In genomic region chr2:206727287-206727686, GRCh38 we compare ENCODE assay signal across 34 cellular contexts. TPM values are rescaled to one million over a fixed set of nuclear protein-coding genes. Genes with fewer than 3 reads are reported as not detected.
"Had no signal": no experiment of that assay in that cellular context is flagged by ENCODE, and none has a peak within 500 bp of the region (broad histone marks: within the 10 kb centered on the region; RNA-seq: fewer than 3 reads in every experiment).

No MANE protein-coding gene starts in this region.

- H3K27ac ChIP-seq: stomach, suprapubic skin, testis, thoracic aorta, thyroid gland, tibial artery, tibial nerve, transverse colon, upper lobe of left lung, upper lobe of right lung, uterus, vagina had no signal

- H3K9me3 ChIP-seq: stomach, testis, thoracic aorta, thyroid gland, tibial artery, tibial nerve, transverse colon, upper lobe of left lung, upper lobe of right lung, uterus, vagina had no signal

- H3K27ac Mint-ChIP-seq: stimulated activated effector memory CD8-positive, alpha-beta T cell treated with anti-CD3 and anti-CD28 coated beads, Interleukin-12 subunit alpha, Interleukin-12 subunit beta, amount 100 ng/mL, for 72 hours; stimulated activated memory B cell treated with anti-CD40 and anti-IgM and Interleukin-4, amounts not matched to agents 10 μg/mL and 1 μg/mL and 100 μg/mL, for 72 hours; stimulated activated naive B cell treated with anti-CD40 and anti-IgM and Interleukin-4, amounts not matched to agents 10 μg/mL and 1 μg/mL and 100 μg/mL, for 72 hours; stimulated activated naive CD8-positive, alpha-beta T cell treated with anti-CD3 and anti-CD28 coated beads, Interleukin-15, amount 100 ng/mL, for 72 hours; stimulated activated naive CD8-positive, alpha-beta T cell treated with anti-CD3 and anti-CD28 coated beads, Interleukin-15, Interleukin-2, amounts not matched to agents 100 ng/mL and 50 ng/mL, for 24 hours; type B pancreatic cell had no signal

- DNase-seq: stimulated activated CD4-positive, alpha-beta T cell treated with anti-CD3 and anti-CD28 coated beads, Interleukin-2, amount 100 ng/mL, for 48 hours; stimulated activated CD4-positive, alpha-beta T cell treated with anti-CD3 and anti-CD28 coated beads, Interleukin-4, amount 100 ng/mL, for 1 hour; stimulated activated CD4-positive, alpha-beta T cell treated with anti-CD3 and anti-CD28 coated beads, Interleukin-4, amount 100 ng/mL, for 24 hours; stimulated activated CD4-positive, alpha-beta T cell treated with anti-CD3 and anti-CD28 coated beads, Interleukin-4, amount 100 ng/mL, for 4 hours; stimulated activated CD8-positive, alpha-beta memory T cell treated with anti-CD3 and anti-CD28 coated beads, Interleukin-4, amount 100 ng/mL, for 48 hours; stimulated activated naive B cell treated with anti-CD40 and anti-IgM and Interleukin-4, amounts not matched to agents 10 μg/mL and 1 μg/mL and 100 μg/mL, for 72 hours; stimulated activated naive CD4-positive, alpha-beta T cell; stimulated activated naive CD4-positive, alpha-beta T cell treated with Interleukin-2 at 50 U/mL for 16 hours; stimulated activated naive CD8-positive, alpha-beta T cell treated with anti-CD3 and anti-CD28 coated beads, Interleukin-15, amount 100 ng/mL, for 72 hours; stimulated activated naive CD8-positive, alpha-beta T cell treated with anti-CD3 and anti-CD28 coated beads, Interleukin-15, Interleukin-2, amounts not matched to agents 100 U/mL and 50 U/mL, for 24 hours; stomach; substantia nigra; testis; thyroid gland; tibial artery; transverse colon; trophoblast cell; upper lobe of left lung; upper lobe of right lung; uterus had no signal

- ATAC-seq: stimulated activated effector memory CD8-positive, alpha-beta T cell treated with anti-CD3 and anti-CD28 coated beads, Interleukin-12 subunit alpha, Interleukin-12 subunit beta, amount 100 ng/mL, for 72 hours; stimulated activated memory B cell treated with anti-CD40 and anti-IgM and Interleukin-4, amounts not matched to agents 10 μg/mL and 1 μg/mL and 100 μg/mL, for 72 hours; stimulated activated naive B cell treated with anti-CD40 and anti-IgM and Interleukin-4, amounts not matched to agents 10 μg/mL and 1 μg/mL and 100 μg/mL, for 72 hours; stimulated activated naive CD8-positive, alpha-beta T cell treated with anti-CD3 and anti-CD28 coated beads, Interleukin-15, amount 100 ng/mL, for 72 hours; stimulated activated naive CD8-positive, alpha-beta T cell treated with anti-CD3 and anti-CD28 coated beads, Interleukin-15, Interleukin-2, amounts not matched to agents 100 U/mL and 50 U/mL, for 24 hours; upper lobe of right lung had no signal

- H3K27me3 ChIP-seq: testis, thyroid gland, tibial artery, tibial nerve, upper lobe of left lung, upper lobe of right lung, uterus, vagina had no signal

- H3K4me1 ChIP-seq: stomach, suprapubic skin, testis, thyroid gland, tibial artery, tibial nerve, transverse colon, upper lobe of left lung, upper lobe of right lung, uterus, vagina had no signal

- H3K4me3 Mint-ChIP-seq: stimulated activated effector memory CD8-positive, alpha-beta T cell treated with anti-CD3 and anti-CD28 coated beads, Interleukin-12 subunit alpha, Interleukin-12 subunit beta, amount 100 ng/mL, for 72 hours; stimulated activated memory B cell treated with anti-CD40 and anti-IgM and Interleukin-4, amounts not matched to agents 10 μg/mL and 1 μg/mL and 100 μg/mL, for 72 hours; stimulated activated naive B cell treated with anti-CD40 and anti-IgM and Interleukin-4, amounts not matched to agents 10 μg/mL and 1 μg/mL and 100 μg/mL, for 72 hours; stimulated activated naive CD8-positive, alpha-beta T cell treated with anti-CD3 and anti-CD28 coated beads, Interleukin-15, amount 100 ng/mL, for 72 hours; stimulated activated naive CD8-positive, alpha-beta T cell treated with anti-CD3 and anti-CD28 coated beads, Interleukin-15, Interleukin-2, amounts not matched to agents 100 ng/mL and 50 ng/mL, for 24 hours; type B pancreatic cell had no signal

- H3K36me3 ChIP-seq: stomach, suprapubic skin, thoracic aorta, thyroid gland, tibial artery, tibial nerve, transverse colon, upper lobe of left lung, upper lobe of right lung, uterus, vagina had no signal

- FAIRE-seq: urothelium cell line had no signal

- H3K4me1 Mint-ChIP-seq: stimulated activated effector memory CD8-positive, alpha-beta T cell treated with anti-CD3 and anti-CD28 coated beads, Interleukin-12 subunit alpha, Interleukin-12 subunit beta, amount 100 ng/mL, for 72 hours; stimulated activated memory B cell treated with anti-CD40 and anti-IgM and Interleukin-4, amounts not matched to agents 10 μg/mL and 1 μg/mL and 100 μg/mL, for 72 hours; stimulated activated naive CD8-positive, alpha-beta T cell treated with anti-CD3 and anti-CD28 coated beads, Interleukin-15, amount 100 ng/mL, for 72 hours had no signal

- H3K4me3 ChIP-seq: stomach, suprapubic skin, testis, thoracic aorta, thyroid gland, tibial artery, tibial nerve, transverse colon, upper lobe of left lung, upper lobe of right lung, uterus, vagina had no signal

- H3K36me3 Mint-ChIP-seq: stimulated activated effector memory CD8-positive, alpha-beta T cell treated with anti-CD3 and anti-CD28 coated beads, Interleukin-12 subunit alpha, Interleukin-12 subunit beta, amount 100 ng/mL, for 72 hours; stimulated activated memory B cell treated with anti-CD40 and anti-IgM and Interleukin-4, amounts not matched to agents 10 μg/mL and 1 μg/mL and 100 μg/mL, for 72 hours; type B pancreatic cell had no signal

- H3K9me3 Mint-ChIP-seq: type B pancreatic cell had no signal

RNA-seq across cellular contexts. Expression of gene DYTN, which starts 9.1 kb away (rescaled TPM):
- total RNA-seq: stomach, subcutaneous adipose tissue, suprapubic skin, temporal lobe, thoracic aorta, thyroid gland, tibial nerve, transverse colon, upper lobe of left lung, upper lobe of right lung, ureter, urinary bladder, uterus, vagina had no signal
- polyA plus RNA-seq: stomach, thymus, urinary bladder had no signal
